In the genomic region with DNA sequence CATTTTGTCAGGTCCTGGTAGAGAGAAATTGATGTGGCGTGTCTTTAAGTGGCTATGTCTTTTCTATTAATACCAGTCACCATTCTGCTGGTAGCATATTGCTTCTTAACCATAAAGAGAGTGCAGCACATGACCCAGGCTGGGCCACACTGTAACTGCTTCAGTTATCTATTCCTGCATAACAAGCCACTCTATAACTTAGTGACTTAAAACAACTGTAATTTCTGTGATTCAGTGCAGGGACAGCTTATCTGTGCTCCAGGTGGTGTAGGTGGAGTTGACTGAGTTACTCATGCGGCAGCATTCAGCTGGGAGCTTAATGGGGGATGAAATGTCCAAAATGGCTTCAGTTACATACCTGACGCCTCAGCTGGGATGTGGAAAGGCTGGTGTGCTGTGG, we compare ENCODE assay signal across 17 cellular contexts.
DNase-seq lines count a peak whose midpoint lies in the region; ATAC-seq and TF ChIP-seq lines count a peak whose summit lies in the region.
"Had no signal": no experiment of that assay in that cellular context is flagged by ENCODE, and none has a peak within 500 bp of the region (broad histone marks: within the 10 kb centered on the region; RNA-seq: fewer than 3 reads in every experiment).

No MANE protein-coding gene starts in this region.

- H2AFZ ChIP-seq in hepatocyte (no peak overlapping the region), trophoblast cell (ENCODE audit: insufficient read depth, low read length, poor library complexity) (no peak overlapping the region)

- no peaks in the 10 kb centered on the region for H3K27me3 ChIP-seq in hepatocyte
- H3K27me3 ChIP-seq in trophoblast cell (ENCODE audit: insufficient read depth, low read length): no peaks in the 10 kb centered on the region
- H3K27me3 ChIP-seq in foreskin keratinocyte: no peaks in the 10 kb centered on the region
- H3K27me3 ChIP-seq: MG63 had no signal

- no peak overlapping the region for H3K4ac ChIP-seq in trophoblast cell (ENCODE audit: low read depth, low read length)

- no peak overlapping the region for H4K91ac ChIP-seq in trophoblast cell (ENCODE audit: low read depth, low read length)

- H2BK5ac ChIP-seq in trophoblast cell (ENCODE audit: low read depth, low read length, poor library complexity): no peak overlapping the region

- no peaks in the 10 kb centered on the region for H3K79me2 ChIP-seq in hepatocyte
- no peaks in the 10 kb centered on the region for H3K79me2 ChIP-seq in trophoblast cell (ENCODE audit: control insufficient read depth, insufficient read depth, low read length, poor library complexity)

- no peaks in the 10 kb centered on the region for H4K20me1 ChIP-seq in hepatocyte (ENCODE audit: insufficient read depth, poor library complexity, severe bottlenecking)

- H3K4me2 ChIP-seq in hepatocyte (no peak overlapping the region), trophoblast cell (ENCODE audit: low read length) (no peak overlapping the region)
- H3K4me2 ChIP-seq: A549 had no signal

- H4K8ac ChIP-seq in trophoblast cell (ENCODE audit: low read depth, low read length): no peak overlapping the region

- H3K27ac ChIP-seq in hepatocyte (no peak overlapping the region), trophoblast cell (ENCODE audit: low read depth, low read length) (no peak overlapping the region), foreskin keratinocyte (no peak overlapping the region)
- H3K27ac ChIP-seq: A549, RWPE1 had no signal

- ATAC-seq in HG03175 (IDR thresholded peaks at IDR 0.05; ENCODE audit: unreplicated experiment) (no peak), foreskin keratinocyte (no peak)
- ATAC-seq: A549, SK-N-SH treated with all-trans-retinoic acid at 6 μM for 48 hours had no signal

- H3K36me3 ChIP-seq in hepatocyte (replicated peaks; ENCODE audit: insufficient read depth, low read depth) (no peaks in the 10 kb centered on the region), trophoblast cell (ENCODE audit: control insufficient read depth in 1 of 2, insufficient read depth in 2 of 2, low read length in 2 of 2) (no peaks in the 10 kb centered on the region)
- H3K36me3 ChIP-seq: MG63 had no signal

- no peak overlapping the region for H3K23ac ChIP-seq in trophoblast cell (ENCODE audit: low read length)

- H3K9ac ChIP-seq in trophoblast cell (ENCODE audit: low read length): no peak overlapping the region

- H3K9me2 ChIP-seq in hepatocyte (replicated peaks; ENCODE audit: insufficient read depth): no peaks in the 10 kb centered on the region

- DNase-seq in NCI-H2107 treated with DMSO at 0.1 percent for 48 hours (lab: John Stamatoyannopoulos, UW; ENCODE audit: unreplicated experiment) (peak; percentile 52), OCI-M1 (lab: John Stamatoyannopoulos, UW) (peak; percentile 29), hepatocyte (ENCODE audit: low spot score) (peak; percentile 13), trophoblast cell (peak; percentile 37 to 45), SIG-M5 (lab: John Stamatoyannopoulos, UW) (no peak), foreskin keratinocyte (no peak)
- DNase-seq: DMS79, H7, Kasumi-1, MG63, NCI-H187 treated with DMSO at 0.1 percent for 48 hours, NCI-H446, NCI-H526 had no signal

- no peak overlapping the region for H3K14ac ChIP-seq in trophoblast cell (ENCODE audit: low read length)

- H3K9me3 ChIP-seq in hepatocyte (ENCODE audit: low read depth): no peaks in the 10 kb centered on the region
- H3K9me3 ChIP-seq in trophoblast cell (ENCODE audit: insufficient read depth, low read depth, low read length): no peaks in the 10 kb centered on the region
- H3K9me3 ChIP-seq: A549, MG63 had no signal

- H2BK120ac ChIP-seq in trophoblast cell (ENCODE audit: insufficient read depth, low read length, poor library complexity): no peak overlapping the region

- H3K4me1 ChIP-seq in hepatocyte (ENCODE audit: insufficient read depth) (no peaks in the 10 kb centered on the region), trophoblast cell (ENCODE audit: control insufficient read depth in 1 of 2, insufficient read depth in 2 of 2, low read length in 2 of 2) (no peaks in the 10 kb centered on the region), foreskin keratinocyte (no peaks in the 10 kb centered on the region)
- H3K4me1 ChIP-seq: A549 had no signal

- WGBS in hepatocyte (ENCODE audit: low lambda C conversion rate, missing lambda C conversion rate): 89% methylated on average over 3 of the region's 3 CpGs
- WGBS in trophoblast cell (ENCODE audit: extremely low coverage, insufficient coverage, insufficient read length): no CpG with 5 or more reads among the region's 3 CpGs

- no peak overlapping the region for H4K12ac ChIP-seq in trophoblast cell (ENCODE audit: low read depth, low read length)

- TF ChIP-seq CTCF in hepatocyte (IDR thresholded peaks at IDR 0.05; ENCODE audit: poor library complexity) (no peak), foreskin keratinocyte (conservative IDR thresholded peaks at IDR 0.05) (no peak)

- H2BK12ac ChIP-seq in trophoblast cell (ENCODE audit: low read length): no peak overlapping the region

- no peak overlapping the region for H3K4me3 ChIP-seq in hepatocyte
- H3K4me3 ChIP-seq in trophoblast cell (ENCODE audit: low read depth, low read length): no peak overlapping the region
- H3K4me3 ChIP-seq: A549, MG63 had no signal

- no peak overlapping the region for H3K18ac ChIP-seq in trophoblast cell (ENCODE audit: low read length)

- no peaks in the 10 kb centered on the region for H3K79me1 ChIP-seq in trophoblast cell (ENCODE audit: low read length)

- H2AK5ac ChIP-seq in trophoblast cell (ENCODE audit: low read length): no peak overlapping the region

Comparison
In these comparisons a context has a peak if more than half of its experiments do, and no peak if none do; other contexts are left out.
1. DNase-seq: peak in NCI-H2107 treated with DMSO at 0.1 percent for 48 hours (single experiment), OCI-M1 (single experiment), hepatocyte (single experiment) and trophoblast cell (2 of 2); none in SIG-M5 (single experiment) and foreskin keratinocyte (0 of 2).